18 cellular contexts compared by ENCODE assay signal in genomic region chr12:100187068-100187467, GRCh38. TPM values are rescaled to one million over a fixed set of nuclear protein-coding genes. Genes with fewer than 3 reads are reported as not detected.
DNase-seq lines count a peak whose midpoint lies in the region; ATAC-seq and TF ChIP-seq lines count a peak whose summit lies in the region.
"Had no signal": no experiment of that assay in that cellular context is flagged by ENCODE, and none has a peak within 500 bp of the region (broad histone marks: within the 10 kb centered on the region; RNA-seq: fewer than 3 reads in every experiment).

No MANE protein-coding gene starts in this region.

- H3K27ac ChIP-seq in right cardiac atrium (ENCODE audit: low read length) (no peak overlapping the region), left ventricle myocardium inferior (replicated peaks) (peak overlapping the region; percentile 46), osteoblast (ENCODE audit: low read depth, low read length) (no peak overlapping the region)

- no peaks in the 10 kb centered on the region for H4K20me1 ChIP-seq in osteoblast (ENCODE audit: insufficient read depth, low read length)

- H3K27me3 ChIP-seq in right cardiac atrium (ENCODE audit: control insufficient read depth, insufficient read depth) (no peaks in the 10 kb centered on the region), left ventricle myocardium inferior (ENCODE audit: low read depth) (no peaks in the 10 kb centered on the region), osteoblast (ENCODE audit: insufficient read depth, low read length) (no peaks in the 10 kb centered on the region)

- DNase-seq in Right ventricle myocardium superior (no peak), right cardiac atrium (no peak), left ventricle myocardium inferior (no peak), osteoblast (ENCODE audit: insufficient read length, low spot score, missing footprints) (no peak), SIG-M5 treated with dmso at 0.1 percent for 504 hours (lab: John Stamatoyannopoulos, UW; ENCODE audit: unreplicated experiment) (no peak)
- no peak for DNase-seq in effector CD8-positive, alpha-beta T cell (lab: John Stamatoyannopoulos, UW)
- DNase-seq: Calu3, DMS79 treated with DMSO at 0.1 percent for 48 hours, GF-D8, NCI-H1048, NCI-H1417, NCI-H1694, NCI-H2029 treated with DMSO at 0.1 percent for 48 hours, NCI-H446 treated with DMSO at 0.1 percent for 48 hours, NCI-H526, RPMI8226, SHP77 treated with DMSO at 0.1 percent for 48 hours had no signal

- H3K4me3 ChIP-seq in right cardiac atrium (ENCODE audit: low read length) (no peak overlapping the region), left ventricle myocardium inferior (no peak overlapping the region), osteoblast (ENCODE audit: insufficient read depth, low read length) (no peak overlapping the region)

- H3K79me2 ChIP-seq in osteoblast (ENCODE audit: insufficient read depth, low read length): no peaks in the 10 kb centered on the region

- H3K4me1 ChIP-seq in right cardiac atrium (ENCODE audit: control insufficient read depth, insufficient read depth, low read length) (peaks cover 2% of the 10 kb centered on the region), left ventricle myocardium inferior (peaks cover 18% of the 10 kb centered on the region), osteoblast (ENCODE audit: insufficient read depth, low read length) (peaks cover 13% of the 10 kb centered on the region)

- TF ChIP-seq CTCF in left ventricle myocardium inferior (IDR thresholded peaks at IDR 0.05; ENCODE audit: borderline replicate concordance) (no peak), osteoblast (IDR thresholded peaks at IDR 0.05; ENCODE audit: extremely low read depth, low read depth, low read length) (no peak)

- intact Hi-C loops in Right ventricle myocardium superior (cut with DNase I): no loop called here
- intact Hi-C loops in right cardiac atrium (cut with DNase I): no loop called here
- intact Hi-C loops in left ventricle myocardium inferior (cut with micrococcal nuclease): no loop called here

- no peak overlapping the region for H3K4me2 ChIP-seq in osteoblast (ENCODE audit: insufficient read depth, low read length)

- peak; percentile 55 for ATAC-seq in Right ventricle myocardium superior (ENCODE audit: poor library complexity)
- no peak for ATAC-seq in right cardiac atrium
- ATAC-seq in esophagus mucosa: no peak

- H3K9me3 ChIP-seq in right cardiac atrium (ENCODE audit: control insufficient read depth, low read length) (no peaks in the 10 kb centered on the region), left ventricle myocardium inferior (replicated peaks) (no peaks in the 10 kb centered on the region), osteoblast (ENCODE audit: low read depth, low read length) (no peaks in the 10 kb centered on the region)

- 69% methylated on average over 5 of the region's 5 CpGs for WGBS in right cardiac atrium

- H2AFZ ChIP-seq in osteoblast (ENCODE audit: low read length): peak overlapping the region; percentile 22

- H3K36me3 ChIP-seq in left ventricle myocardium inferior (no peaks in the 10 kb centered on the region), osteoblast (ENCODE audit: insufficient read depth, low read length) (no peaks in the 10 kb centered on the region)

RNA-seq across cellular contexts. Expression of gene ACTR6, which starts 13.5 kb away (rescaled TPM):
- total RNA-seq in Right ventricle myocardium superior (18.7 TPM), right cardiac atrium (10 to 100 TPM; 19.0 to 29.9 (median 23.6) TPM), left ventricle myocardium inferior (18.3 TPM), osteoblast (13.6 and 19.2 TPM in 2 replicates), esophagus mucosa (20.4 TPM)
- 19.2 TPM for polyA plus RNA-seq in right cardiac atrium

RNA-seq across cellular contexts. Expression of gene BLTP3B, which starts 44.4 kb away (rescaled TPM):
- total RNA-seq in Right ventricle myocardium superior (9.3 TPM), right cardiac atrium (10 to 100 TPM; 13.8 to 20.1 (median 15.9) TPM), left ventricle myocardium inferior (11.9 TPM), osteoblast (55.7 and 64.8 TPM in 2 replicates), esophagus mucosa (13.5 TPM)
- polyA plus RNA-seq in right cardiac atrium: 6.5 TPM
